In genomic region chr11:21460082-21460481, GRCh38 we compare ENCODE assay signal across 25 cellular contexts.
"Had no signal": no experiment of that assay in that cellular context is flagged by ENCODE, and none has a peak within 500 bp of the region (broad histone marks: within the 10 kb centered on the region; RNA-seq: fewer than 3 reads in every experiment).

No MANE protein-coding gene starts in this region.

- ATAC-seq: activated naive CD8-positive, alpha-beta T cell treated with anti-CD3 and anti-CD28 coated beads, Interleukin-2, amount 50 U/mL, for 24 hours; left colon; sciatic nerve; stimulated activated effector memory CD8-positive, alpha-beta T cell treated with anti-CD3 and anti-CD28 coated beads, Interleukin-12 subunit alpha, Interleukin-12 subunit beta, amount 100 ng/mL, for 72 hours; T-helper 17 cell had no signal

- H3K27me3 Mint-ChIP-seq: activated CD4-positive, alpha-beta memory T cell treated with anti-CD3 and anti-CD28 coated beads, Interleukin-2, amount 10 ng/mL, durations not matched to agents 7 days and 5 days; activated CD4-positive, alpha-beta T cell treated with anti-CD3 and anti-CD28 coated beads, Interleukin-2, amount 10 ng/mL, durations not matched to agents 7 days and 5 days; activated naive CD4-positive, alpha-beta T cell treated with anti-CD3 and anti-CD28 coated beads, Interleukin-2, amount 50 U/mL, for 24 hours; activated naive CD8-positive, alpha-beta T cell treated with anti-CD3 and anti-CD28 coated beads, Interleukin-2, amount 50 U/mL, for 24 hours; naive B cell; stimulated activated naive CD8-positive, alpha-beta T cell treated with anti-CD3 and anti-CD28 coated beads, Interleukin-15, Interleukin-2, amounts not matched to agents 100 ng/mL and 50 ng/mL, for 24 hours; T-helper 17 cell; type B pancreatic cell had no signal

- H3K4me1 Mint-ChIP-seq: activated CD4-positive, alpha-beta memory T cell treated with anti-CD3 and anti-CD28 coated beads, Interleukin-2, amount 10 ng/mL, durations not matched to agents 7 days and 5 days; activated CD4-positive, alpha-beta T cell treated with anti-CD3 and anti-CD28 coated beads, Interleukin-2, amount 10 ng/mL, durations not matched to agents 7 days and 5 days; activated naive CD4-positive, alpha-beta T cell treated with anti-CD3 and anti-CD28 coated beads, Interleukin-2, amount 50 U/mL, for 24 hours; activated naive CD8-positive, alpha-beta T cell treated with anti-CD3 and anti-CD28 coated beads, Interleukin-2, amount 50 U/mL, for 24 hours; mesothelial cell of epicardium; naive B cell; nephron progenitor cell; stimulated activated effector memory CD8-positive, alpha-beta T cell treated with anti-CD3 and anti-CD28 coated beads, Interleukin-12 subunit alpha, Interleukin-12 subunit beta, amount 100 ng/mL, for 72 hours; T-helper 17 cell had no signal

- H3K4me3 Mint-ChIP-seq: activated CD4-positive, alpha-beta memory T cell treated with anti-CD3 and anti-CD28 coated beads, Interleukin-2, amount 10 ng/mL, durations not matched to agents 7 days and 5 days; activated CD4-positive, alpha-beta T cell treated with anti-CD3 and anti-CD28 coated beads, Interleukin-2, amount 10 ng/mL, durations not matched to agents 7 days and 5 days; activated naive CD4-positive, alpha-beta T cell treated with anti-CD3 and anti-CD28 coated beads, Interleukin-2, amount 50 U/mL, for 24 hours; activated naive CD8-positive, alpha-beta T cell treated with anti-CD3 and anti-CD28 coated beads, Interleukin-2, amount 50 U/mL, for 24 hours; mesothelial cell of epicardium; naive B cell; nephron progenitor cell; stimulated activated effector memory CD8-positive, alpha-beta T cell treated with anti-CD3 and anti-CD28 coated beads, Interleukin-12 subunit alpha, Interleukin-12 subunit beta, amount 100 ng/mL, for 72 hours; stimulated activated naive CD8-positive, alpha-beta T cell treated with anti-CD3 and anti-CD28 coated beads, Interleukin-15, Interleukin-2, amounts not matched to agents 100 ng/mL and 50 ng/mL, for 24 hours; T-helper 17 cell; type B pancreatic cell had no signal

- DNase-seq: activated CD4-positive, alpha-beta memory T cell treated with anti-CD3 and anti-CD28 coated beads, Interleukin-2, amount 10 ng/mL, durations not matched to agents 7 days and 5 days; activated CD4-positive, alpha-beta T cell treated with anti-CD3 and anti-CD28 coated beads for 1 hour; activated CD4-positive, alpha-beta T cell treated with anti-CD3 and anti-CD28 coated beads, Interleukin-2, amount 10 ng/mL, durations not matched to agents 7 days and 5 days; activated naive CD8-positive, alpha-beta T cell treated with anti-CD3 and anti-CD28 coated beads, Interleukin-2, amount 50 U/mL, for 24 hours; activated T-cell treated with anti-CD3 and anti-CD28 coated beads, Interleukin-2, amount 50 U/mL, for 48 hours; amygdala; central memory CD4-positive, alpha-beta T cell; foreskin melanocyte; glutamatergic neuron; left colon; mammary epithelial cell; naive B cell; nephron progenitor cell; small intestine; stimulated activated CD4-positive, alpha-beta T cell treated with anti-CD3 and anti-CD28 coated beads, Interleukin-4, amount 100 ng/mL, for 24 hours; T-helper 17 cell; T1000 had no signal

- H3K9me3 Mint-ChIP-seq: activated CD4-positive, alpha-beta T cell treated with anti-CD3 and anti-CD28 coated beads, Interleukin-2, amount 10 ng/mL, durations not matched to agents 7 days and 5 days; activated naive CD4-positive, alpha-beta T cell treated with anti-CD3 and anti-CD28 coated beads, Interleukin-2, amount 50 U/mL, for 24 hours; mesothelial cell of epicardium; nephron progenitor cell; stimulated activated naive CD8-positive, alpha-beta T cell treated with anti-CD3 and anti-CD28 coated beads, Interleukin-15, Interleukin-2, amounts not matched to agents 100 ng/mL and 50 ng/mL, for 24 hours; type B pancreatic cell had no signal

- FAIRE-seq: endothelial cell of umbilical vein, islet of Langerhans, small intestine had no signal

- H3K36me3 Mint-ChIP-seq: activated naive CD4-positive, alpha-beta T cell treated with anti-CD3 and anti-CD28 coated beads, Interleukin-2, amount 50 U/mL, for 24 hours; mesothelial cell of epicardium; naive B cell; stimulated activated effector memory CD8-positive, alpha-beta T cell treated with anti-CD3 and anti-CD28 coated beads, Interleukin-12 subunit alpha, Interleukin-12 subunit beta, amount 100 ng/mL, for 72 hours; type B pancreatic cell had no signal
